Comparison of ENCODE assay signal across 8 cellular contexts in genomic region chr12:57611810-57612710, GRCh38. TPM values are rescaled to one million over a fixed set of nuclear protein-coding genes. Genes with fewer than 3 reads are reported as not detected.
DNase-seq lines count a peak whose midpoint lies in the region; ATAC-seq, FAIRE-seq and TF ChIP-seq lines count a peak whose summit lies in the region.

No MANE protein-coding gene starts in this region.

- no peak for TF ChIP-seq RAD21 in GM12878 (IDR thresholded peaks at IDR 0.05; ENCODE audit: insufficient read depth, low read depth, low read length)

- CTCF ChIA-PET in GM12878 (lab: Yijun Ruan, JAX): interaction anchor here (0.8 to 5.1 kb wide), 5 partner anchors 9 to 29 kb away, joined by 3 to 49 read pairs (median 4); partner anchors contain the start of gene B4GALNT1

- RAD21 ChIA-PET in GM12878 (lab: Charles Lee; ENCODE audit: unreplicated experiment): no interaction called here

- H2AFZ ChIP-seq in ACC112 (ENCODE audit: low read length, unreplicated experiment): peak overlapping the region; percentile 93
- no peak overlapping the region for H2AFZ ChIP-seq in GM12878 (ENCODE audit: control insufficient read depth, low read depth, low read length)

- H3K4me3 ChIP-seq in ACC112 (ENCODE audit: low read depth, low read length): peak overlapping the region; percentile 93
- H3K4me3 ChIP-seq in HFF-Myc (replicated peaks; ENCODE audit: low read depth, low read length): peak overlapping the region; percentile 54
- H3K4me3 ChIP-seq in GM12878: peak overlapping the region; percentile 70; the same call in 1 of the 2 replicates
- H3K4me3 ChIP-seq in muscle layer of colon (ENCODE audit: low read depth in 1 of 2, low read length in 2 of 2): peak overlapping the region; percentile 66 to 92

- intact Hi-C loops in GM12878 (cut with micrococcal nuclease; ENCODE audit: unreplicated experiment): no loop called here

- H3K27ac ChIP-seq in ACC112 (ENCODE audit: low read depth, low read length) (no peak overlapping the region), GM12878 (ENCODE audit: control insufficient read depth, insufficient read depth) (no peak overlapping the region), muscle layer of colon (ENCODE audit: low read depth, low read length) (peak overlapping the region; percentile 98), foreskin keratinocyte (no peak overlapping the region)

- H3K36me3 ChIP-seq in ACC112 (ENCODE audit: insufficient read depth, low read length) (0 out of 2 replicates have a peak, but pooled peaks cover 4% of the 10 kb centered on the region), GM12878 (ENCODE audit: control insufficient read depth in 2 of 2, insufficient read depth in 2 of 2, low read length in 1 of 2) (no peaks in the 10 kb centered on the region; a peak in 1 of 4 replicates), muscle layer of colon (ENCODE audit: insufficient read depth, low read length) (peaks cover 59% of the 10 kb centered on the region)

- SMC1A ChIA-PET in GM12878 (lab: Charles Lee; ENCODE audit: uncharacterized antibody, unreplicated experiment): interaction anchor here (1.0 kb wide), 1 partner anchor 11 kb away, joined by 3 read pairs; no protein-coding TSS in a partner anchor

- FAIRE-seq in GM12878 (lab: Jason Lieb, UNC): no peak

- H3K9me3 ChIP-seq in GM12878 (replicated peaks; ENCODE audit: control insufficient read depth, insufficient read depth, low read length): no peaks in the 10 kb centered on the region
- no peaks in the 10 kb centered on the region for H3K9me3 ChIP-seq in muscle layer of colon (ENCODE audit: low read length)

- H3K27me3 ChIP-seq in ACC112 (ENCODE audit: insufficient read depth, low read length) (no peaks in the 10 kb centered on the region), GM12878 (replicated peaks in 1 of 2; ENCODE audit: control insufficient read depth in 2 of 2, insufficient read depth in 2 of 2, low read length in 1 of 2) (no peaks in the 10 kb centered on the region), muscle layer of colon (ENCODE audit: control insufficient read depth in 1 of 2, insufficient read depth in 2 of 2, low read length in 2 of 2) (no peaks in the 10 kb centered on the region), foreskin keratinocyte (peaks cover 48% of the 10 kb centered on the region)

- H4K20me1 ChIP-seq in GM12878 (ENCODE audit: control insufficient read depth, insufficient read depth): no peaks in the 10 kb centered on the region

- 16% methylated on average over 5 of the region's 27 CpGs for WGBS in GM12878 (ENCODE audit: insufficient coverage, insufficient replicate concordance, low lambda C conversion rate, missing lambda C conversion rate)

- BruUV-seq in GM12878 (replicated peaks; lab: Mats Ljungman, UMichigan): TSS peak; percentile 53

- ATAC-seq in GM12878 (no peak), HG03460 (IDR thresholded peaks at IDR 0.05; ENCODE audit: unreplicated experiment) (no peak), GM18505 (IDR thresholded peaks at IDR 0.05; ENCODE audit: unreplicated experiment) (no peak), foreskin keratinocyte (no peak)

- no peak for TF ChIP-seq EP300 in GM12878 (IDR thresholded peaks at IDR 0.05; ENCODE audit: borderline replicate concordance in 1 of 2, control insufficient read depth in 1 of 2, low read depth in 2 of 2, low read length in 2 of 2)

- POLR2A ChIA-PET in GM12878 (lab: Charles Lee): interaction anchor here (0.8 to 1.7 kb wide), 3 partner anchors 9 to 21 kb away, joined by 3 to 4 read pairs (median 4); partner anchors contain the start of gene PIP4K2C

- DNase-seq in HFF-Myc (ENCODE audit: extremely low read depth, low read depth) (no peak), GM12878 (ENCODE audit: low read depth, low spot score) (no peak), foreskin keratinocyte (no peak), DMS79 (lab: John Stamatoyannopoulos, UW) (no peak)

- H3K9ac ChIP-seq in GM12878 (ENCODE audit: control insufficient read depth, insufficient read depth, low read length) (no peak overlapping the region; the same call in 1 of the 2 replicates), muscle layer of colon (ENCODE audit: low read length) (peak overlapping the region; percentile 82)

- no peak for TF ChIP-seq CTCF in HFF-Myc (IDR thresholded peaks at IDR 0.05; ENCODE audit: low read depth, low read length, missing control alignments)
- TF ChIP-seq CTCF in GM12878 (IDR thresholded peaks at IDR 0.05 in 2 of 3, conservative IDR thresholded peaks at IDR 0.05 in 1 of 3; ENCODE audit: control insufficient read depth in 2 of 3, extremely low read depth in 1 of 3, insufficient read depth in 1 of 3, low read depth in 3 of 3, low read length in 3 of 3): no peak
- TF ChIP-seq CTCF in foreskin keratinocyte (conservative IDR thresholded peaks at IDR 0.05): no peak

- in situ Hi-C loops in GM12878 (cut with MboI): no loop called here

- no peak for TF ChIP-seq POLR2A in GM12878 (IDR thresholded peaks at IDR 0.05; ENCODE audit: low read depth, low read length)
- TF ChIP-seq POLR2A in GM18505 (IDR thresholded peaks at IDR 0.05; ENCODE audit: borderline replicate concordance, extremely low read depth, insufficient read depth, insufficient read length): no peak

- H3K4me2 ChIP-seq in GM12878 (ENCODE audit: control insufficient read depth, insufficient read depth): 0 out of 2 replicates have a peak overlapping the region, but pooled peaks have one; percentile 82

- H3K79me2 ChIP-seq in ACC112 (ENCODE audit: control insufficient read depth, insufficient read depth, low read length, unreplicated experiment): no peaks in the 10 kb centered on the region
- no peaks in the 10 kb centered on the region for H3K79me2 ChIP-seq in GM12878 (ENCODE audit: control insufficient read depth, insufficient read depth, low read length)

- H3K4me1 ChIP-seq in ACC112 (ENCODE audit: control insufficient read depth, insufficient read depth, low read length, unreplicated experiment) (peaks cover 19% of the 10 kb centered on the region), GM12878 (ENCODE audit: control insufficient read depth, insufficient read depth, low read length) (peaks cover 10% of the 10 kb centered on the region), muscle layer of colon (ENCODE audit: insufficient read depth, low read length) (peaks cover 47% of the 10 kb centered on the region), foreskin keratinocyte (peaks cover 4% of the 10 kb centered on the region)

RNA-seq across cellular contexts. Expression of gene ARHGEF25, which starts 0.8 kb away (rescaled TPM):
- 7.8 and 8.5 TPM in 2 replicates for total RNA-seq in GM12878 (2013; cell fraction: nucleolus; rRNA removed)
- total RNA-seq in GM12878 (2014; rRNA removed): 0.56 and 1.1 TPM in 2 replicates
- 0.40 and 1.5 TPM in 2 replicates for total RNA-seq in GM12878 (2014; rRNA removed; fragmentation: Illumina TruSeq; extraction: Trizol)
- 1.5 and 1.7 TPM in 2 replicates for total RNA-seq in GM12878 (2021)
- 5.8 TPM for polyA plus RNA-seq in GM12878 (2011; ENCODE audit: low read depth)
- polyA plus RNA-seq in GM12878 (2011; rRNA removed): 2.5 and 4.5 TPM in 2 replicates
- polyA plus RNA-seq in GM12878 (2011; cell fraction: cytosol; rRNA removed): 4.1 TPM in 2 replicates
- polyA plus RNA-seq in GM12878 (2011; cell fraction: nucleus; rRNA removed): 12.0 and 16.0 TPM in 2 replicates
- polyA plus RNA-seq in GM12878 (2012): 5.4 and 5.6 TPM in 2 replicates
- 2.7 TPM in 2 replicates for polyA plus RNA-seq in GM12878 (2014; fragmentation: Illumina TruSeq; extraction: Trizol)
- polyA plus RNA-seq in GM12878 (2014; fragmentation: Nextera tagmentation; extraction: Ambion mirVana): under 1 TPM in 1 of 2 experiments, not detected in 1; 0.08 TPM
- polyA plus RNA-seq in GM12878 (2014; rRNA removed): 1.1 and 1.2 TPM in 2 replicates
- polyA plus RNA-seq in GM12878 (2016; fragmentation: Nextera tagmentation; extraction: Ambion mirVana): not detected
- 2.3 and 2.4 TPM in 2 replicates for polyA minus RNA-seq in GM12878 (2011; rRNA and poly(A)+ RNA removed)
- 0.80 and 1.9 TPM in 2 replicates for polyA minus RNA-seq in GM12878 (2011; cell fraction: cytosol; rRNA and poly(A)+ RNA removed)
- 2.1 and 3.6 TPM in 2 replicates for polyA minus RNA-seq in GM12878 (2011; cell fraction: nucleus; rRNA and poly(A)+ RNA removed)
- total RNA-seq in foreskin keratinocyte: 1.2 and 1.7 TPM in 2 replicates
- polyA plus RNA-seq in foreskin keratinocyte: 1.4 and 1.9 TPM in 2 replicates

RNA-seq across cellular contexts. Expression of gene DTX3, which starts 7.4 kb away (rescaled TPM):
- total RNA-seq in GM12878 (2013; cell fraction: nucleolus; rRNA removed): 21.1 and 24.2 TPM in 2 replicates
- total RNA-seq in GM12878 (2014; rRNA removed): 7.8 and 11.1 TPM in 2 replicates
- 5.2 and 6.0 TPM in 2 replicates for total RNA-seq in GM12878 (2014; rRNA removed; fragmentation: Illumina TruSeq; extraction: Trizol)
- total RNA-seq in GM12878 (2021): 9.6 and 10.5 TPM in 2 replicates
- polyA plus RNA-seq in GM12878 (2011; ENCODE audit: low read depth): 15.8 TPM
- polyA plus RNA-seq in GM12878 (2011; rRNA removed): 3.8 and 6.0 TPM in 2 replicates
- 8.5 and 10.4 TPM in 2 replicates for polyA plus RNA-seq in GM12878 (2011; cell fraction: cytosol; rRNA removed)
- polyA plus RNA-seq in GM12878 (2011; cell fraction: nucleus; rRNA removed): 45.4 and 51.8 TPM in 2 replicates
- 24.9 and 31.7 TPM in 2 replicates for polyA plus RNA-seq in GM12878 (2012)
- 6.1 and 9.2 TPM in 2 replicates for polyA plus RNA-seq in GM12878 (2014; fragmentation: Illumina TruSeq; extraction: Trizol)
- 1 to 10 TPM; 1.1 to 2.1 TPM for polyA plus RNA-seq in GM12878 (2014; fragmentation: Nextera tagmentation; extraction: Ambion mirVana)
- 13.6 and 14.9 TPM in 2 replicates for polyA plus RNA-seq in GM12878 (2014; rRNA removed)
- polyA plus RNA-seq in GM12878 (2016; fragmentation: Nextera tagmentation; extraction: Ambion mirVana): 1 to 10 TPM; 2.3 to 3.0 TPM
- 2.3 and 6.1 TPM in 2 replicates for polyA minus RNA-seq in GM12878 (2011; rRNA and poly(A)+ RNA removed)
- polyA minus RNA-seq in GM12878 (2011; cell fraction: cytosol; rRNA and poly(A)+ RNA removed): 0.67 and 1.1 TPM in 2 replicates
- polyA minus RNA-seq in GM12878 (2011; cell fraction: nucleus; rRNA and poly(A)+ RNA removed): 4.6 and 5.3 TPM in 2 replicates
- 8.8 and 10.4 TPM in 2 replicates for total RNA-seq in foreskin keratinocyte
- polyA plus RNA-seq in foreskin keratinocyte: 11.1 and 11.2 TPM in 2 replicates

RNA-seq across cellular contexts. Expression of gene B4GALNT1, which starts 20.9 kb away (rescaled TPM):
- 0.88 and 0.93 TPM in 2 replicates for total RNA-seq in GM12878 (2013; cell fraction: nucleolus; rRNA removed)
- total RNA-seq in GM12878 (2014; rRNA removed) (0.06 TPM in 1 of 2 replicates, not detected in the other), GM12878 (2014; rRNA removed; fragmentation: Illumina TruSeq; extraction: Trizol) (0.05 TPM in 1 of 2 replicates, not detected in the other), GM12878 (2021) (0.08 and 0.38 TPM in 2 replicates), foreskin keratinocyte (0.25 and 0.51 TPM in 2 replicates)
- 0.20 TPM for polyA plus RNA-seq in GM12878 (2011; ENCODE audit: low read depth)
- polyA plus RNA-seq in GM12878 (2011; rRNA removed) (0.14 and 0.17 TPM in 2 replicates), GM12878 (2014; fragmentation: Illumina TruSeq; extraction: Trizol) (0.01 TPM in 1 of 2 replicates, not detected in the other), GM12878 (2014; fragmentation: Nextera tagmentation; extraction: Ambion mirVana) (not detected), GM12878 (2014; rRNA removed) (0.03 and 0.17 TPM in 2 replicates), GM12878 (2016; fragmentation: Nextera tagmentation; extraction: Ambion mirVana) (under 1 TPM; 0.12 to 0.24 TPM), foreskin keratinocyte (0.38 and 0.50 TPM in 2 replicates)
- 0.12 and 0.20 TPM in 2 replicates for polyA plus RNA-seq in GM12878 (2011; cell fraction: cytosol; rRNA removed)
- 0.57 and 1.3 TPM in 2 replicates for polyA plus RNA-seq in GM12878 (2011; cell fraction: nucleus; rRNA removed)
- polyA plus RNA-seq in GM12878 (2012): 0.09 and 0.29 TPM in 2 replicates
- 0.15 and 0.36 TPM in 2 replicates for polyA minus RNA-seq in GM12878 (2011; rRNA and poly(A)+ RNA removed)
- not detected in 2 replicates for polyA minus RNA-seq in GM12878 (2011; cell fraction: cytosol; rRNA and poly(A)+ RNA removed)
- 0.29 and 0.73 TPM in 2 replicates for polyA minus RNA-seq in GM12878 (2011; cell fraction: nucleus; rRNA and poly(A)+ RNA removed)

RNA-seq across cellular contexts. Expression of gene PIP4K2C, which starts 21.1 kb away (rescaled TPM):
- total RNA-seq in GM12878 (2013; cell fraction: nucleolus; rRNA removed): 11.2 and 12.1 TPM in 2 replicates
- total RNA-seq in GM12878 (2014; rRNA removed): 13.1 and 15.0 TPM in 2 replicates
- 9.5 and 10.6 TPM in 2 replicates for total RNA-seq in GM12878 (2014; rRNA removed; fragmentation: Illumina TruSeq; extraction: Trizol)
- 19.0 and 20.9 TPM in 2 replicates for total RNA-seq in GM12878 (2021)
- polyA plus RNA-seq in GM12878 (2011; ENCODE audit: low read depth): 10.3 TPM
- polyA plus RNA-seq in GM12878 (2011; rRNA removed): 19.2 and 23.7 TPM in 2 replicates
- 13.6 and 16.9 TPM in 2 replicates for polyA plus RNA-seq in GM12878 (2011; cell fraction: cytosol; rRNA removed)
- 28.2 and 29.1 TPM in 2 replicates for polyA plus RNA-seq in GM12878 (2011; cell fraction: nucleus; rRNA removed)
- polyA plus RNA-seq in GM12878 (2012): 11.2 and 13.0 TPM in 2 replicates
- polyA plus RNA-seq in GM12878 (2014; fragmentation: Illumina TruSeq; extraction: Trizol): 25.1 and 34.2 TPM in 2 replicates
- 1 to 10 TPM; 4.8 to 6.0 TPM for polyA plus RNA-seq in GM12878 (2014; fragmentation: Nextera tagmentation; extraction: Ambion mirVana)
- 13.9 and 18.4 TPM in 2 replicates for polyA plus RNA-seq in GM12878 (2014; rRNA removed)
- 10 to 100 TPM; 13.3 to 16.5 TPM for polyA plus RNA-seq in GM12878 (2016; fragmentation: Nextera tagmentation; extraction: Ambion mirVana)
- 12.5 and 14.3 TPM in 2 replicates for polyA minus RNA-seq in GM12878 (2011; rRNA and poly(A)+ RNA removed)
- 3.8 and 4.3 TPM in 2 replicates for polyA minus RNA-seq in GM12878 (2011; cell fraction: cytosol; rRNA and poly(A)+ RNA removed)
- 4.1 and 5.8 TPM in 2 replicates for polyA minus RNA-seq in GM12878 (2011; cell fraction: nucleus; rRNA and poly(A)+ RNA removed)
- 48.4 and 57.8 TPM in 2 replicates for total RNA-seq in foreskin keratinocyte
- 34.8 and 35.8 TPM in 2 replicates for polyA plus RNA-seq in foreskin keratinocyte
